ENCODE assay signal across 9 cellular contexts in genomic region chr13:99894835-99895427, GRCh38.
DNase-seq lines count a peak whose midpoint lies in the region; TF ChIP-seq lines count a peak whose summit lies in the region.
"Had no signal": no experiment of that assay in that cellular context is flagged by ENCODE, and none has a peak within 500 bp of the region (broad histone marks: within the 10 kb centered on the region; RNA-seq: fewer than 3 reads in every experiment).

No MANE protein-coding gene starts in this region.

- peak overlapping the region; percentile 81 to 95 (median 84) for H3K4me3 Mint-ChIP-seq in CD4-positive, alpha-beta memory T cell

- CTCF ChIA-PET in CD4-positive, alpha-beta memory T cell (lab: Charles Lee; ENCODE audit: partially characterized antibody): interaction anchor here (1.1 kb wide), 1 partner anchor 239 kb away, joined by 4 read pairs; no protein-coding TSS in a partner anchor

- H3F3A ChIP-seq in MM.1S (ENCODE audit: insufficient read depth, low read length): no peaks in the 10 kb centered on the region

- H3K27me3 Mint-ChIP-seq in CD4-positive, alpha-beta memory T cell: peaks cover 35 to 41% of the 10 kb centered on the region in 2 donors

- H3K4me1 Mint-ChIP-seq in CD4-positive, alpha-beta memory T cell: peaks cover 8 to 26% (median 15%) of the 10 kb centered on the region in 4 donors

- intact Hi-C loops in CD4-positive, alpha-beta memory T cell (cut with micrococcal nuclease): no loop called here
- intact Hi-C loops in ovary (cut with DNase I): no loop called here

- H3K36me3 Mint-ChIP-seq in CD4-positive, alpha-beta memory T cell: no peaks in the 10 kb centered on the region

- H3K36me3 ChIP-seq in CD4-positive, alpha-beta memory T cell (ENCODE audit: insufficient read depth, low read length): no peaks in the 10 kb centered on the region
- H3K36me3 ChIP-seq in MM.1S (replicated peaks; ENCODE audit: insufficient read depth, low read length): no peaks in the 10 kb centered on the region
- no peaks in the 10 kb centered on the region for H3K36me3 ChIP-seq in ovary

- POLR2A ChIA-PET in CD4-positive, alpha-beta memory T cell (lab: Charles Lee; ENCODE audit: partially characterized antibody): interaction anchor here (1.2 kb wide), 1 partner anchor 237 kb away, joined by 3 read pairs; no protein-coding TSS in a partner anchor

- no peak for DNase-seq in CD4-positive, alpha-beta memory T cell
- DNase-seq in MM.1S: no peak
- no peak for DNase-seq in epithelial cell of proximal tubule (ENCODE audit: low read depth)
- DNase-seq in ovary: no peak
- no peak for DNase-seq in Kasumi-1 (lab: John Stamatoyannopoulos, UW)
- DNase-seq in GDM1 (lab: John Stamatoyannopoulos, UW): no peak
- DNase-seq in SHP77 (lab: John Stamatoyannopoulos, UW): no peak
- DNase-seq in NAMALWA (ENCODE audit: low spot score): no peak
- DNase-seq: central memory CD4-positive, alpha-beta T cell had no signal

- 2 to 9% (median 4%) methylated on average over 30 of the region's 30 CpGs for WGBS in ovary, 3 donors

- peak overlapping the region; percentile 39; the same call in 1 of the 2 replicates for H3K4me2 ChIP-seq in MM.1S (ENCODE audit: low read depth, low read length)

- no peaks in the 10 kb centered on the region for H3K9me3 Mint-ChIP-seq in CD4-positive, alpha-beta memory T cell

- no peak for TF ChIP-seq EP300 in ovary (IDR thresholded peaks at IDR 0.05)

- no peaks in the 10 kb centered on the region for H4K20me1 ChIP-seq in MM.1S (ENCODE audit: insufficient read depth, low read length)

- TF ChIP-seq CTCF in MM.1S (IDR thresholded peaks at IDR 0.05; ENCODE audit: low read length): no peak
- TF ChIP-seq CTCF in epithelial cell of proximal tubule (conservative IDR thresholded peaks at IDR 0.05; ENCODE audit: low read depth, low read length): no peak
- no peak for TF ChIP-seq CTCF in ovary (IDR thresholded peaks at IDR 0.05)

- no peak overlapping the region for H3K9ac ChIP-seq in MM.1S (ENCODE audit: low read length)

- no peak for TF ChIP-seq POLR2A in ovary (IDR thresholded peaks at IDR 0.05)

- no peak overlapping the region for H3K27ac ChIP-seq in CD4-positive, alpha-beta memory T cell (ENCODE audit: low read depth, low read length)
- H3K27ac ChIP-seq in MM.1S (ENCODE audit: low read length) (no peak overlapping the region), ovary (no peak overlapping the region)

- H3K27ac Mint-ChIP-seq in CD4-positive, alpha-beta memory T cell: peak overlapping the region in 2 of 7 donors; percentile 1 to 13

- H3K79me2 ChIP-seq in MM.1S (ENCODE audit: low read length): no peaks in the 10 kb centered on the region

- H3K9me3 ChIP-seq in CD4-positive, alpha-beta memory T cell (ENCODE audit: control insufficient read depth in 1 of 2, low read length in 2 of 2): no peaks in the 10 kb centered on the region
- H3K9me3 ChIP-seq in MM.1S (replicated peaks; ENCODE audit: insufficient read depth, low read length) (no peaks in the 10 kb centered on the region), ovary (no peaks in the 10 kb centered on the region)

- H3K4me3 ChIP-seq in CD4-positive, alpha-beta memory T cell (ENCODE audit: low read length in 2 of 2): peak overlapping the region; percentile 2 to 53
- H3K4me3 ChIP-seq in MM.1S (ENCODE audit: low read length) (peak overlapping the region; percentile 15; the same call in 1 of the 2 replicates), epithelial cell of proximal tubule (ENCODE audit: low read depth, low read length) (peak overlapping the region; percentile 39), ovary (peak overlapping the region; percentile 23)

- no peaks in the 10 kb centered on the region for H3K4me1 ChIP-seq in CD4-positive, alpha-beta memory T cell (ENCODE audit: insufficient read depth, low read length)
- no peaks in the 10 kb centered on the region for H3K4me1 ChIP-seq in MM.1S (ENCODE audit: low read length)
- H3K4me1 ChIP-seq in ovary (ENCODE audit: insufficient read depth): peaks cover 4% of the 10 kb centered on the region

- no peaks in the 10 kb centered on the region for H3K9me2 ChIP-seq in MM.1S (replicated peaks; ENCODE audit: insufficient read depth, low read length)

- H3K27me3 ChIP-seq in CD4-positive, alpha-beta memory T cell (ENCODE audit: insufficient read depth, low read length): peaks cover 19% of the 10 kb centered on the region
- H3K27me3 ChIP-seq in MM.1S (replicated peaks; ENCODE audit: insufficient read depth, low read length): no peaks in the 10 kb centered on the region
- peaks cover 5% of the 10 kb centered on the region for H3K27me3 ChIP-seq in ovary

- H2AFZ ChIP-seq in MM.1S (ENCODE audit: low read length): no peak overlapping the region
